ENCODE assay signal across 8 cellular contexts in genomic region chr17:39927101-39927927, GRCh38. TPM values are rescaled to one million over a fixed set of nuclear protein-coding genes. Genes with fewer than 3 reads are reported as not detected.
DNase-seq lines count a peak whose midpoint lies in the region; ATAC-seq, FAIRE-seq and TF ChIP-seq lines count a peak whose summit lies in the region.

LRRC3C (plus strand) TSS chr17:39927732; CDS start chr17:39941524, 13,792 bp downstream.
ORMDL3 (minus strand) TSS chr17:39927601; CDS start chr17:39924203, 3,398 bp downstream.

- H3K27me3 ChIP-seq in SU-DHL-6 (ENCODE audit: low read length) (no peaks in the 10 kb centered on the region), pancreas (no peaks in the 10 kb centered on the region), tibial artery (no peaks in the 10 kb centered on the region)

- DNase-seq in GM10248 (ENCODE audit: extremely low spot score) = peak; percentile 95
- DNase-seq in NCI-H1417 (lab: John Stamatoyannopoulos, UW) = peak; percentile 87 to 94 (median 89)
- peak; percentile 94 for DNase-seq in activated naive CD8-positive, alpha-beta T cell treated with anti-CD3 and anti-CD28 coated beads, Interleukin-2, amount 50 U/mL, for 24 hours
- peak; percentile 96 for DNase-seq in Right ventricle myocardium superior
- peak; percentile 93 to 98 (median 96) for DNase-seq in pancreas
- DNase-seq in tibial artery = peak; percentile 88 to 97

- no peak for TF ChIP-seq CTCF in GM10248 (IDR thresholded peaks at IDR 0.05; ENCODE audit: control extremely low read depth, extremely low read depth, low read depth, missing control alignments)
- no peak for TF ChIP-seq CTCF in SU-DHL-6 (IDR thresholded peaks at IDR 0.05; ENCODE audit: insufficient read depth, low read length, poor library complexity, severe bottlenecking)
- no peak for TF ChIP-seq CTCF in pancreas (IDR thresholded peaks at IDR 0.05)
- peak in 1 of 2 experiments; percentile 6 for TF ChIP-seq CTCF in tibial artery (IDR thresholded peaks at IDR 0.05)

- ATAC-seq in HG02642 (IDR thresholded peaks at IDR 0.05; ENCODE audit: poor library complexity, unreplicated experiment) (peak; percentile 87), Right ventricle myocardium superior (ENCODE audit: poor library complexity) (peak; percentile 93), pancreas (peak; percentile 89 to 95 (median 93))
- ATAC-seq in activated naive CD8-positive, alpha-beta T cell treated with anti-CD3 and anti-CD28 coated beads, Interleukin-2, amount 50 U/mL, for 24 hours = peak; percentile 86

- no peaks in the 10 kb centered on the region for H3K27me3 Mint-ChIP-seq in activated naive CD8-positive, alpha-beta T cell treated with anti-CD3 and anti-CD28 coated beads, Interleukin-2, amount 50 U/mL, for 24 hours

- no peaks in the 10 kb centered on the region for H3K9me3 ChIP-seq in SU-DHL-6 (ENCODE audit: insufficient read depth, low read length)
- H3K9me3 ChIP-seq in pancreas = no peaks in the 10 kb centered on the region
- no peaks in the 10 kb centered on the region for H3K9me3 ChIP-seq in tibial artery

- no peaks in the 10 kb centered on the region for H3K9me3 Mint-ChIP-seq in activated naive CD8-positive, alpha-beta T cell treated with anti-CD3 and anti-CD28 coated beads, Interleukin-2, amount 50 U/mL, for 24 hours

- peak within 1 kb of the TSS; percentile 92 for H3K27ac Mint-ChIP-seq in activated naive CD8-positive, alpha-beta T cell treated with anti-CD3 and anti-CD28 coated beads, Interleukin-2, amount 50 U/mL, for 24 hours

- peaks cover 31% of the 10 kb centered on the region for H3K79me2 ChIP-seq in SU-DHL-6 (ENCODE audit: insufficient read depth, low read length)

- peak within 1 kb of the TSS; percentile 89 for H3K4me2 ChIP-seq in SU-DHL-6 (ENCODE audit: low read depth, low read length, poor library complexity, severe bottlenecking)

- H3K4me1 ChIP-seq in pancreas (peaks cover 20 to 22% (median 22%) of the 10 kb centered on the region in 3 donors), tibial artery (peaks cover 0 to 52% (median 32%) of the 10 kb centered on the region in 4 donors)

- WGBS in pancreas, 2 donors = 1% methylated on average over 69 to 72 of the region's 72 CpGs

- H3K9ac ChIP-seq in SU-DHL-6 (ENCODE audit: low read length) = peak within 1 kb of the TSS; percentile 78

- H3K4me1 Mint-ChIP-seq in activated naive CD8-positive, alpha-beta T cell treated with anti-CD3 and anti-CD28 coated beads, Interleukin-2, amount 50 U/mL, for 24 hours = peaks cover 65% of the 10 kb centered on the region

- H3F3A ChIP-seq in SU-DHL-6 (ENCODE audit: insufficient read depth) = no peaks in the 10 kb centered on the region

- 0 out of 2 replicates have a peak within 1 kb of the TSS, but pooled peaks have one; percentile 20 for H3K27ac ChIP-seq in SU-DHL-6 (ENCODE audit: low read depth, low read length)
- H3K27ac ChIP-seq in pancreas = peak within 1 kb of the TSS; percentile 82 to 94 (median 87)
- peak within 1 kb of the TSS; percentile 95 to 97 for H3K27ac ChIP-seq in tibial artery

- peak within 1 kb of the TSS; percentile 93 for H3K4me3 Mint-ChIP-seq in activated naive CD8-positive, alpha-beta T cell treated with anti-CD3 and anti-CD28 coated beads, Interleukin-2, amount 50 U/mL, for 24 hours

- H3K36me3 ChIP-seq in SU-DHL-6 (ENCODE audit: low read length) (no peaks in the 10 kb centered on the region), pancreas (peaks cover 0 to 18% (median 12%) of the 10 kb centered on the region in 3 donors), tibial artery (peaks cover 7 to 21% (median 19%) of the 10 kb centered on the region in 3 donors)

- peak within 1 kb of the TSS; percentile 98 for H2AFZ ChIP-seq in SU-DHL-6 (ENCODE audit: low read depth, low read length, severe bottlenecking)

- no peaks in the 10 kb centered on the region for H3K9me2 ChIP-seq in SU-DHL-6 (replicated peaks; ENCODE audit: insufficient read depth, low read length)

- FAIRE-seq in pancreas (lab: Jason Lieb, UNC) = peak; percentile 20

- POLR2A ChIA-PET in GM10248 (lab: Yijun Ruan, JAX) = no interaction called here

- CTCF ChIA-PET in GM10248 (lab: Yijun Ruan, JAX) = interaction anchor here (0.9 to 1.2 kb wide), 4 partner anchors 11 to 306 kb away, joined by 3 to 4 read pairs (median 3); no protein-coding TSS in a partner anchor

- H3K4me3 ChIP-seq in SU-DHL-6 (ENCODE audit: insufficient read depth, low read length, poor library complexity, severe bottlenecking) (peak within 1 kb of the TSS; percentile 90), pancreas (peak within 1 kb of the TSS; percentile 47 to 86 (median 74)), tibial artery (peak within 1 kb of the TSS; percentile 88 to 96)

- no peaks in the 10 kb centered on the region for H3K36me3 Mint-ChIP-seq in activated naive CD8-positive, alpha-beta T cell treated with anti-CD3 and anti-CD28 coated beads, Interleukin-2, amount 50 U/mL, for 24 hours (ENCODE audit: low read depth)

- intact Hi-C loops in Right ventricle myocardium superior (cut with DNase I) = no loop called here
- intact Hi-C loops in pancreas (cut with DNase I) = no loop called here
- intact Hi-C loops in tibial artery (cut with DNase I; ENCODE audit: low total_unique reads) = no loop called here

- no peaks in the 10 kb centered on the region for H4K20me1 ChIP-seq in SU-DHL-6 (ENCODE audit: low read depth, low read length)

RNA-seq across cellular contexts. Expression of gene LRRC3C, which starts in this region (rescaled TPM):
- total RNA-seq in Right ventricle myocardium superior (not detected), pancreas (not detected)
- polyA plus RNA-seq in pancreas = not detected

RNA-seq across cellular contexts. Expression of gene ORMDL3, which starts in this region (rescaled TPM):
- 37.5 TPM for total RNA-seq in Right ventricle myocardium superior
- 10 to 100 TPM; 45.0 to 78.1 (median 61.6) TPM for total RNA-seq in pancreas
- 10 to 100 TPM; 36.4 to 44.0 TPM for polyA plus RNA-seq in pancreas

Comparison
In these comparisons a context has a peak if more than half of its experiments do, and no peak if none do; other contexts are left out.
1. Peak in every context shown above with its lines: DNase-seq, ATAC-seq, H3K4me3 ChIP-seq and H3K27ac ChIP-seq.
2. H3K27ac ChIP-seq: peak in every context shown above with its lines; median percentile 96 in tibial artery; 87 in pancreas; 20 in SU-DHL-6.